7 cellular contexts compared by ENCODE assay signal in genomic region chr17:16865704-16866103, GRCh38.
DNase-seq lines count a peak whose midpoint lies in the region; ATAC-seq and TF ChIP-seq lines count a peak whose summit lies in the region.
"Not testable (repeated sequence)": the region's sequence is repeated elsewhere in the genome, so short reads cannot be mapped to it uniquely, and the experiment has no call there.

No MANE protein-coding gene starts in this region.

- H3K9me3 ChIP-seq in lower lobe of right lung = not testable (repeated sequence)

- intact Hi-C loops in Calu3 (cut with micrococcal nuclease; ENCODE audit: unreplicated experiment); left cardiac atrium (cut with DNase I); lower lobe of right lung (cut with DNase I): not testable (repeated sequence)

- H3K27me3 Mint-ChIP-seq in Calu3 (ENCODE audit: unreplicated experiment) = not testable (repeated sequence)

- H3K36me3 ChIP-seq in lower lobe of right lung = not testable (repeated sequence)

- not testable (repeated sequence) for TF ChIP-seq CTCF in Calu3 (IDR thresholded peaks at IDR 0.05; ENCODE audit: unreplicated experiment); epithelial cell of proximal tubule (conservative IDR thresholded peaks at IDR 0.05; ENCODE audit: low read depth, low read length); lower lobe of right lung (IDR thresholded peaks at IDR 0.05)

- not testable (repeated sequence) for H3K4me1 ChIP-seq in lower lobe of right lung

- BruUV-seq in Calu3 (replicated peaks; lab: Mats Ljungman, UMichigan) = TSS peak; percentile 96

- H3K4me3 ChIP-seq in epithelial cell of proximal tubule (ENCODE audit: low read depth, low read length); lower lobe of right lung: not testable (repeated sequence)

- not testable (repeated sequence) for H3K9me3 Mint-ChIP-seq in Calu3 (ENCODE audit: low read depth, unreplicated experiment)

- not testable (repeated sequence) for DNase-seq in Calu3, left cardiac atrium, lower lobe of right lung
- DNase-seq in HT-29 (ENCODE audit: low spot score) = peak; percentile 21
- DNase-seq in epithelial cell of proximal tubule (ENCODE audit: low read depth) = peak; percentile 4
- DNase-seq in renal cortical epithelial cell (ENCODE audit: low read depth) = peak; percentile 42

- peaks cover 15% of the 10 kb centered on the region for H3K4me1 Mint-ChIP-seq in Calu3 (ENCODE audit: low read depth, unreplicated experiment)

- not testable (repeated sequence) for H3K4me3 Mint-ChIP-seq in Calu3 (ENCODE audit: low read depth, unreplicated experiment)

- peak overlapping the region; percentile 85 for H3K27ac Mint-ChIP-seq in Calu3 (ENCODE audit: unreplicated experiment)

- H3K27me3 ChIP-seq in lower lobe of right lung (ENCODE audit: low read depth) = not testable (repeated sequence)

- CTCF ChIA-PET in Calu3 (lab: Charles Lee) = not testable (repeated sequence)

- not testable (repeated sequence) for H3K36me3 Mint-ChIP-seq in Calu3 (ENCODE audit: insufficient read depth, unreplicated experiment)

- H3K27ac ChIP-seq in lower lobe of right lung = not testable (repeated sequence)

- ATAC-seq in SK-N-SH treated with all-trans-retinoic acid at 6 μM for 48 hours (peak; percentile 77), left cardiac atrium (peak; percentile 67 to 93), lower lobe of right lung (peak; percentile 51 to 66)
